9 cellular contexts compared by ENCODE assay signal in genomic region chr5:134552301-134552700, GRCh38. TPM values are rescaled to one million over a fixed set of nuclear protein-coding genes. Genes with fewer than 3 reads are reported as not detected.
DNase-seq lines count a peak whose midpoint lies in the region; TF ChIP-seq lines count a peak whose summit lies in the region.
"Had no signal": no experiment of that assay in that cellular context is flagged by ENCODE, and none has a peak within 500 bp of the region (broad histone marks: within the 10 kb centered on the region; RNA-seq: fewer than 3 reads in every experiment).

No MANE protein-coding gene starts in this region.

- H3K4me1 Mint-ChIP-seq in chondrocyte (ENCODE audit: low read depth) = peaks cover 64% of the 10 kb centered on the region

- no peak overlapping the region for H2AFZ ChIP-seq in Karpas-422 (ENCODE audit: low read length)
- H2AFZ ChIP-seq: PC-9 had no signal

- no peaks in the 10 kb centered on the region for H3K27me3 Mint-ChIP-seq in chondrocyte (ENCODE audit: low read depth)

- H3K4me1 ChIP-seq in Karpas-422 (ENCODE audit: low read length) = peaks cover 84% of the 10 kb centered on the region

- POLR2A ChIA-PET in AG04449 (lab: Yijun Ruan, JAX) = no interaction called here

- peak; percentile 94 for DNase-seq in AG04449 (ENCODE audit: low read depth, low spot score)
- no peak for DNase-seq in Karpas-422
- DNase-seq in chondrocyte (ENCODE audit: low spot score) = no peak
- peak; percentile 90 to 97 for DNase-seq in lung microvascular endothelial cell (ENCODE audit: low read depth in 2 of 2)
- DNase-seq in NCI-H1930 (lab: John Stamatoyannopoulos, UW) = no peak
- DNase-seq in mesenteric fat pad (ENCODE audit: low spot score) = no peak
- DNase-seq in NCI-H2029 (lab: John Stamatoyannopoulos, UW) = no peak
- no peak for DNase-seq in NCI-H1694 (lab: John Stamatoyannopoulos, UW)

- H3K9ac ChIP-seq in Karpas-422 (ENCODE audit: low read length) = peak overlapping the region; percentile 83; the same call in 1 of the 2 replicates

- no peaks in the 10 kb centered on the region for H4K20me1 ChIP-seq in Karpas-422 (ENCODE audit: insufficient read depth, low read depth, low read length)

- no peaks in the 10 kb centered on the region for H3K27me3 ChIP-seq in Karpas-422 (ENCODE audit: low read length)

- TF ChIP-seq CTCF in AG04449 (IDR thresholded peaks at IDR 0.05; ENCODE audit: insufficient read depth, low read length, missing control alignments) (no peak), chondrocyte (IDR thresholded peaks at IDR 0.05) (no peak)

- H3K4me3 ChIP-seq in AG04449 (ENCODE audit: low read depth, low read length) (no peak overlapping the region), Karpas-422 (ENCODE audit: low read length) (no peak overlapping the region)
- H3K4me3 ChIP-seq: PC-9 had no signal

- H3K36me3 Mint-ChIP-seq in chondrocyte (ENCODE audit: low read depth) = peaks cover 5% of the 10 kb centered on the region

- H3K27ac ChIP-seq in Karpas-422 (ENCODE audit: low read length) = peak overlapping the region; percentile 98
- H3K27ac ChIP-seq: PC-9 had no signal

- H3K79me2 ChIP-seq in Karpas-422 (ENCODE audit: low read length) = peaks cover 49% of the 10 kb centered on the region

- peak overlapping the region; percentile 85 for H3K27ac Mint-ChIP-seq in chondrocyte (ENCODE audit: unreplicated experiment)

- no peaks in the 10 kb centered on the region for H3K9me2 ChIP-seq in Karpas-422 (replicated peaks; ENCODE audit: insufficient read depth, low read length)

- H3K4me3 Mint-ChIP-seq in chondrocyte (ENCODE audit: unreplicated experiment) = no peak overlapping the region

- H3K36me3 ChIP-seq in Karpas-422 (ENCODE audit: insufficient read depth, low read length) = peaks cover 52% of the 10 kb centered on the region

- H3K4me2 ChIP-seq in Karpas-422 (ENCODE audit: low read depth, low read length, poor library complexity, severe bottlenecking) = peak overlapping the region; percentile 84
- H3K4me2 ChIP-seq: PC-9 had no signal

- CTCF ChIA-PET in AG04449 (lab: Yijun Ruan, JAX) = interaction anchor here (1.0 to 1.4 kb wide), 3 partner anchors 16 to 25 kb away, joined by 3 to 4 read pairs (median 3); no protein-coding TSS in a partner anchor

- no peaks in the 10 kb centered on the region for H3K9me3 ChIP-seq in Karpas-422 (ENCODE audit: low read length)

- no peaks in the 10 kb centered on the region for H3K9me3 Mint-ChIP-seq in chondrocyte (ENCODE audit: low read depth)

RNA-seq across cellular contexts. Expression of gene JADE2, which starts 26.8 kb away (rescaled TPM):
- 82.1 and 139 TPM in 2 replicates for total RNA-seq in Karpas-422 (2014; rRNA removed; shearing (Covaris generic); ENCODE audit: low replicate concordance)
- total RNA-seq in chondrocyte (16.3 to 17.6 TPM (median 16.8 TPM) in 3 replicates), lung microvascular endothelial cell (11.8 and 17.5 TPM in 2 replicates), mesenteric fat pad (31.6 TPM)

Comparison
In these comparisons a context has a peak if more than half of its experiments do, and no peak if none do; other contexts are left out.
1. DNase-seq: peak in AG04449 (single experiment) and lung microvascular endothelial cell (2 of 2); none in Karpas-422 (single experiment), chondrocyte (single experiment), NCI-H1930 (0 of 2), mesenteric fat pad (single experiment), NCI-H2029 (single experiment) and NCI-H1694 (single experiment).